ENCODE assay signal across 29 cellular contexts in genomic region chr22:19915287-19915954, GRCh38.
"Had no signal": no experiment of that assay in that cellular context is flagged by ENCODE, and none has a peak within 500 bp of the region (broad histone marks: within the 10 kb centered on the region; RNA-seq: fewer than 3 reads in every experiment).

No MANE protein-coding gene starts in this region.

- H3K9me3 Mint-ChIP-seq: activated CD4-positive, alpha-beta T cell treated with anti-CD3 and anti-CD28 coated beads, Interleukin-2, amount 10 ng/mL, durations not matched to agents 24 days and 14 days; activated naive CD4-positive, alpha-beta T cell treated with anti-CD3 and anti-CD28 coated beads for 36 hours; activated naive CD8-positive, alpha-beta T cell treated with anti-CD3 and anti-CD28 coated beads, Interleukin-2, amount 50 U/mL, for 24 hours; activated T-cell treated with anti-CD3 and anti-CD28 coated beads, Interleukin-2, amount 50 U/mL, for 4 hours; activated T-helper 1 cell treated with anti-CD3 and anti-CD28 coated beads, Interleukin-12 subunit alpha, Interleukin-12 subunit beta, Interleukin-2, Interleukin-4 antibody, amounts not matched to agents 30 ng/mL and 10 ng/mL and 1 ng/mL, durations not matched to agents 14 hours and 24 hours and 36 hours had no signal

- H3K9me3 ChIP-seq: MG63, Peyer's patch had no signal

- H3K27ac ChIP-seq: brain microvascular endothelial cell, Peyer's patch had no signal

- H3K27me3 ChIP-seq: brain microvascular endothelial cell, MG63, Peyer's patch had no signal

- H3K4me1 Mint-ChIP-seq: activated CD4-positive, alpha-beta T cell treated with anti-CD3 and anti-CD28 coated beads, Interleukin-2, amount 10 ng/mL, durations not matched to agents 24 days and 14 days; activated naive CD8-positive, alpha-beta T cell treated with anti-CD3 and anti-CD28 coated beads, Interleukin-2, amount 50 U/mL, for 24 hours had no signal

- H3K4me3 ChIP-seq: MG63, Peyer's patch had no signal

- H3K4me1 ChIP-seq: Peyer's patch had no signal

- H3K27me3 Mint-ChIP-seq: activated CD4-positive, alpha-beta T cell treated with anti-CD3 and anti-CD28 coated beads, Interleukin-2, amount 10 ng/mL, durations not matched to agents 24 days and 14 days; activated naive CD8-positive, alpha-beta T cell; activated naive CD8-positive, alpha-beta T cell treated with anti-CD3 and anti-CD28 coated beads, Interleukin-2, amount 50 U/mL, for 24 hours had no signal

- H3K27ac Mint-ChIP-seq: activated CD4-positive, alpha-beta T cell treated with anti-CD3 and anti-CD28 coated beads, Interleukin-2, amount 10 ng/mL, durations not matched to agents 24 days and 14 days; activated naive CD4-positive, alpha-beta T cell treated with anti-CD3 and anti-CD28 coated beads for 36 hours; activated naive CD8-positive, alpha-beta T cell; activated naive CD8-positive, alpha-beta T cell treated with anti-CD3 and anti-CD28 coated beads, Interleukin-2, amount 50 U/mL, for 24 hours; activated T-helper 1 cell treated with anti-CD3 and anti-CD28 coated beads, Interleukin-12 subunit alpha, Interleukin-12 subunit beta, Interleukin-2, Interleukin-4 antibody, amounts not matched to agents 30 ng/mL and 10 ng/mL and 1 ng/mL, durations not matched to agents 14 hours and 24 hours and 36 hours had no signal

- DNase-seq: activated CD4-positive, alpha-beta T cell treated with anti-CD3 and anti-CD28 coated beads, Interleukin-2, amount 10 ng/mL, durations not matched to agents 24 days and 14 days; activated CD4-positive, alpha-beta T cell treated with anti-CD3 and anti-CD28 coated beads, Interleukin-2, amount 50 U/mL, for 48 hours; activated CD8-positive, alpha-beta memory T cell treated with anti-CD3 and anti-CD28 coated beads, Interleukin-2, amount 50 U/mL, for 4 hours; activated gamma-delta T cell treated with Interleukin-2 at 50 U/mL for 16 hours; activated naive CD4-positive, alpha-beta T cell treated with anti-CD3 and anti-CD28 coated beads for 36 hours; activated naive CD8-positive, alpha-beta T cell treated with anti-CD3 and anti-CD28 coated beads, Interleukin-2, amount 50 U/mL, for 24 hours; activated T-cell treated with anti-CD3 and anti-CD28 coated beads for 4 hours; activated T-cell treated with anti-CD3 and anti-CD28 coated beads, Interleukin-2, amount 50 U/mL, for 4 hours; anterior cingulate cortex; brain microvascular endothelial cell; central memory CD4-positive, alpha-beta T cell; Kasumi-1; KBM-7; MG63; NCI-H1048; NCI-H1105 treated with DMSO at 0.1 percent for 48 hours; NCI-H1436; NCI-H1694; NCI-H2029; NCI-H345; NCI-H524 treated with DMSO at 0.1 percent for 48 hours; Peyer's patch; RPMI8226; SIG-M5; SW 1271; T1000 had no signal

- H3K4me3 Mint-ChIP-seq: activated CD4-positive, alpha-beta T cell treated with anti-CD3 and anti-CD28 coated beads, Interleukin-2, amount 10 ng/mL, durations not matched to agents 24 days and 14 days; activated naive CD4-positive, alpha-beta T cell treated with anti-CD3 and anti-CD28 coated beads for 36 hours; activated naive CD8-positive, alpha-beta T cell; activated naive CD8-positive, alpha-beta T cell treated with anti-CD3 and anti-CD28 coated beads, Interleukin-2, amount 50 U/mL, for 24 hours; activated T-cell treated with anti-CD3 and anti-CD28 coated beads, Interleukin-2, amount 50 U/mL, for 4 hours; activated T-helper 1 cell treated with anti-CD3 and anti-CD28 coated beads, Interleukin-12 subunit alpha, Interleukin-12 subunit beta, Interleukin-2, Interleukin-4 antibody, amounts not matched to agents 30 ng/mL and 10 ng/mL and 1 ng/mL, durations not matched to agents 14 hours and 24 hours and 36 hours had no signal

- ATAC-seq: activated naive CD8-positive, alpha-beta T cell treated with anti-CD3 and anti-CD28 coated beads, Interleukin-2, amount 50 U/mL, for 24 hours; activated T-cell treated with anti-CD3 and anti-CD28 coated beads, Interleukin-2, amount 50 U/mL, for 4 hours; Right ventricle myocardium inferior had no signal
